26 cellular contexts compared by ENCODE assay signal in the genomic region with DNA sequence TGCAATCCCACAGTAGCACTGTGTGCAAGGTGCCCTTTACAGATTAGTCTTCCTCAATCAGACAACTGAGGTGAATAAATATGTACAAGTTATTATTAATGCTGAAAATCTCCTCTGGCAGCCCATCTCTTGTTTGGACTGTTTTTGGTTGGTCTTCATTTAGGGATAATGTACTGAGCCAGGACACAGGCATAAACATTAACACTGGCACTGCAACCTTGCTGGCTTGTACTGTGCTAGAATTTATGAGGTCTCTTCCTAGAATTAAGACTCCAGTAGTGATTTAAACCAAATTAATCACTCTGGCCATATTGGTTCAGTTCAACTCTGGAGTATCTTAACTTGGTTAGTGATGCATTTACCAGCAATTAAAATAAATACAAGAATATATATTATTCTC.
DNase-seq lines count a peak whose midpoint lies in the region; ATAC-seq and TF ChIP-seq lines count a peak whose summit lies in the region.
"Had no signal": no experiment of that assay in that cellular context is flagged by ENCODE, and none has a peak within 500 bp of the region (broad histone marks: within the 10 kb centered on the region; RNA-seq: fewer than 3 reads in every experiment).

No MANE protein-coding gene starts in this region.

- CTCF ChIA-PET in RWPE1 (lab: Yijun Ruan, JAX) = no interaction called here

- H3K4me1 ChIP-seq in ACC112 (ENCODE audit: control insufficient read depth, insufficient read depth, low read length, unreplicated experiment) (peaks cover 24% of the 10 kb centered on the region), sigmoid colon (peaks cover 0 to 46% (median 24%) of the 10 kb centered on the region in 4 donors)
- H3K4me1 ChIP-seq: Peyer's patch had no signal

- ATAC-seq in GM18502 (IDR thresholded peaks at IDR 0.05; ENCODE audit: poor library complexity, unreplicated experiment) = no peak
- no peak for ATAC-seq in GM19455 (IDR thresholded peaks at IDR 0.05; ENCODE audit: unreplicated experiment)
- ATAC-seq: left ventricle myocardium superior; stimulated activated naive B cell treated with anti-CD40 and anti-IgM and Interleukin-4, amounts not matched to agents 10 μg/mL and 1 μg/mL and 100 μg/mL, for 72 hours had no signal

- H3K9me3 ChIP-seq in sigmoid colon = peaks cover 2 to 6% (median 4%) of the 10 kb centered on the region in 4 donors
- H3K9me3 ChIP-seq: Peyer's patch had no signal

- H2AFZ ChIP-seq in ACC112 (ENCODE audit: low read length, unreplicated experiment) = peak overlapping the region; percentile 10

- POLR2A ChIA-PET in RWPE1 (lab: Yijun Ruan, JAX; ENCODE audit: low non-redundant PET) = no interaction called here

- no peak for TF ChIP-seq POLR2A in sigmoid colon (IDR thresholded peaks at IDR 0.05)

- H3K27me3 ChIP-seq in ACC112 (ENCODE audit: insufficient read depth, low read length) = no peaks in the 10 kb centered on the region
- no peaks in the 10 kb centered on the region for H3K27me3 ChIP-seq in sigmoid colon
- H3K27me3 ChIP-seq: cardiac muscle cell, Peyer's patch, SJCRH30, suprapubic skin had no signal

- intact Hi-C loops in sigmoid colon (cut with DNase I) = loop anchor here (10.0 kb wide), 1 partner anchor 608 kb away; no protein-coding TSS in a partner anchor

- H3K36me3 ChIP-seq in ACC112 (ENCODE audit: insufficient read depth, low read length) = no peaks in the 10 kb centered on the region
- no peaks in the 10 kb centered on the region for H3K36me3 ChIP-seq in sigmoid colon
- H3K36me3 ChIP-seq: cardiac muscle cell, Peyer's patch, SJCRH30, suprapubic skin had no signal

- DNase-seq in left kidney (ENCODE audit: low read depth, low spot score) = peak; percentile 9
- DNase-seq in sigmoid colon = no peak
- DNase-seq in RWPE1 (ENCODE audit: low spot score) = no peak
- DNase-seq: ACHN; activated CD4-positive, alpha-beta T cell treated with anti-CD3 and anti-CD28 coated beads, Interleukin-2, amount 10 ng/mL, durations not matched to agents 7 days and 5 days; anterior cingulate cortex; CD8-positive, alpha-beta memory T cell; effector CD4-positive, alpha-beta T cell; EL; H9; head of caudate nucleus; Karpas-422; left ventricle myocardium superior; NCI-H2029 treated with DMSO at 0.1 percent for 48 hours; NCI-H2227 treated with DMSO at 0.1 percent for 48 hours; Peyer's patch; stimulated activated naive B cell treated with anti-CD40 and anti-IgM and Interleukin-4, amounts not matched to agents 10 μg/mL and 1 μg/mL and 100 μg/mL, for 72 hours; T1000 had no signal

- H3K4me3 ChIP-seq in ACC112 (ENCODE audit: low read depth, low read length) (0 out of 2 replicates have a peak overlapping the region, but pooled peaks have one; percentile 3), sigmoid colon (peak overlapping the region in 1 of 4 donors; percentile 10)
- H3K4me3 ChIP-seq: cardiac muscle cell, Peyer's patch, SJCRH30, skin epidermis, suprapubic skin had no signal

- H3K79me2 ChIP-seq in ACC112 (ENCODE audit: control insufficient read depth, insufficient read depth, low read length, unreplicated experiment) = no peaks in the 10 kb centered on the region

- peak in 1 of 4 donors; percentile 13 for TF ChIP-seq EP300 in sigmoid colon (IDR thresholded peaks at IDR 0.05)

- TF ChIP-seq CTCF in VCaP (conservative IDR thresholded peaks at IDR 0.05) = no peak
- TF ChIP-seq CTCF in sigmoid colon (IDR thresholded peaks at IDR 0.05) = no peak
- TF ChIP-seq CTCF in RWPE1 (conservative IDR thresholded peaks at IDR 0.05; ENCODE audit: low read depth) = no peak

- H3K27ac ChIP-seq in ACC112 (ENCODE audit: low read depth, low read length) (peak overlapping the region; percentile 44), VCaP (peak overlapping the region; percentile 93), sigmoid colon (peak overlapping the region; percentile 59 to 79 (median 70)), RWPE1 (no peak overlapping the region)
- H3K27ac ChIP-seq: cardiac muscle cell, SJCRH30, suprapubic skin had no signal
